8 cellular contexts compared by ENCODE assay signal in genomic region chr16:28210264-28210663, GRCh38. TPM values are rescaled to one million over a fixed set of nuclear protein-coding genes. Genes with fewer than 3 reads are reported as not detected.
DNase-seq lines count a peak whose midpoint lies in the region; ATAC-seq and TF ChIP-seq lines count a peak whose summit lies in the region.

No MANE protein-coding gene starts in this region.

- H3K4me3 Mint-ChIP-seq in Calu3 (ENCODE audit: low read depth, unreplicated experiment) = peak overlapping the region; percentile 87
- H3K4me3 Mint-ChIP-seq in effector memory CD8-positive, alpha-beta T cell = peak overlapping the region; percentile 81

- H3K27ac ChIP-seq in parathyroid adenoma = peak overlapping the region; percentile 37

- H3K9me3 ChIP-seq in NT2/D1 (ENCODE audit: insufficient read depth, low read length) (no peaks in the 10 kb centered on the region), parathyroid adenoma (ENCODE audit: control insufficient read depth, low read length) (no peaks in the 10 kb centered on the region)

- no TSS peak for BruUV-seq in Calu3 (replicated peaks; lab: Mats Ljungman, UMichigan)

- CTCF ChIA-PET in Calu3 (lab: Charles Lee) = interaction anchor here (1.1 kb wide), 1 partner anchor 16 kb away, joined by 3 read pairs; no protein-coding TSS in a partner anchor

- peak overlapping the region; percentile 92 for H3K4me2 ChIP-seq in parathyroid adenoma (ENCODE audit: low read length)

- TF ChIP-seq CTCF in Calu3 (IDR thresholded peaks at IDR 0.05; ENCODE audit: unreplicated experiment) (no peak), parathyroid adenoma (IDR thresholded peaks at IDR 0.05) (no peak)

- peak overlapping the region; percentile 92 for H3K9ac ChIP-seq in NT2/D1 (ENCODE audit: insufficient read length, low read depth)
- H3K9ac ChIP-seq in parathyroid adenoma = no peak overlapping the region

- H3K27me3 Mint-ChIP-seq in Calu3 (ENCODE audit: unreplicated experiment) = no peaks in the 10 kb centered on the region
- H3K27me3 Mint-ChIP-seq in effector memory CD8-positive, alpha-beta T cell = no peaks in the 10 kb centered on the region

- H3K4me3 ChIP-seq in NT2/D1 (ENCODE audit: insufficient read length, low read depth) (peak overlapping the region; percentile 93), parathyroid adenoma (ENCODE audit: low read depth, low read length) (no peak overlapping the region)

- peaks cover 2% of the 10 kb centered on the region for H3K9me3 Mint-ChIP-seq in Calu3 (ENCODE audit: low read depth, unreplicated experiment)
- H3K9me3 Mint-ChIP-seq in effector memory CD8-positive, alpha-beta T cell = peaks cover 0 to 2% of the 10 kb centered on the region in 2 donors

- H3K4me1 Mint-ChIP-seq in Calu3 (ENCODE audit: low read depth, unreplicated experiment) = peaks cover 26% of the 10 kb centered on the region
- H3K4me1 Mint-ChIP-seq in effector memory CD8-positive, alpha-beta T cell (ENCODE audit: low read depth in 2 of 2) = peaks cover 28 to 41% of the 10 kb centered on the region in 2 donors

- intact Hi-C loops in Calu3 (cut with micrococcal nuclease; ENCODE audit: unreplicated experiment) = loop anchor here (10.0 kb wide), 1 partner anchor 895 kb away; the partner anchor contains the start of gene IL4R

- H3K27me3 ChIP-seq in NT2/D1 (ENCODE audit: insufficient read depth, insufficient read length) = no peaks in the 10 kb centered on the region
- H3K27me3 ChIP-seq in parathyroid adenoma (ENCODE audit: control insufficient read depth, insufficient read depth, low read length) = no peaks in the 10 kb centered on the region

- H3K27ac Mint-ChIP-seq in Calu3 (ENCODE audit: unreplicated experiment) = peak overlapping the region; percentile 43
- H3K27ac Mint-ChIP-seq in effector memory CD8-positive, alpha-beta T cell = peak overlapping the region; percentile 75 to 80

- H2AFZ ChIP-seq in parathyroid adenoma = no peak overlapping the region

- H3K36me3 Mint-ChIP-seq in Calu3 (ENCODE audit: insufficient read depth, unreplicated experiment) = peaks cover 49% of the 10 kb centered on the region
- peaks cover 34% of the 10 kb centered on the region for H3K36me3 Mint-ChIP-seq in effector memory CD8-positive, alpha-beta T cell (ENCODE audit: insufficient read depth)

- ATAC-seq in effector memory CD8-positive, alpha-beta T cell (replicated peaks) = no peak
- ATAC-seq in HG03175 (IDR thresholded peaks at IDR 0.05; ENCODE audit: unreplicated experiment) = no peak

- H3K4me1 ChIP-seq in NT2/D1 (ENCODE audit: insufficient read depth, insufficient read length) (peaks cover 4% of the 10 kb centered on the region), parathyroid adenoma (peaks cover 3% of the 10 kb centered on the region)

- DNase-seq in Calu3 (no peak), NT2/D1 (ENCODE audit: low read depth, low spot score) (no peak), DMS53 (lab: John Stamatoyannopoulos, UW) (no peak), iPS-NIHi7 (ENCODE audit: extremely low spot score) (no peak), DMS79 treated with DMSO at 0.1 percent for 48 hours (lab: John Stamatoyannopoulos, UW) (no peak)
- no peak for DNase-seq in effector memory CD8-positive, alpha-beta T cell

- peaks cover 50% of the 10 kb centered on the region for H3K36me3 ChIP-seq in NT2/D1 (ENCODE audit: insufficient read depth, insufficient read length, low read length)
- H3K36me3 ChIP-seq in parathyroid adenoma (ENCODE audit: control insufficient read depth, insufficient read depth, low read length) = no peaks in the 10 kb centered on the region

- peaks cover 17% of the 10 kb centered on the region for H3K79me2 ChIP-seq in parathyroid adenoma

RNA-seq across cellular contexts. Expression of gene XPO6, which starts 1.5 kb away (rescaled TPM):
- total RNA-seq in Calu3 (2022) = 149 and 153 TPM in 2 replicates
